8 cellular contexts compared by ENCODE assay signal in the genomic region with DNA sequence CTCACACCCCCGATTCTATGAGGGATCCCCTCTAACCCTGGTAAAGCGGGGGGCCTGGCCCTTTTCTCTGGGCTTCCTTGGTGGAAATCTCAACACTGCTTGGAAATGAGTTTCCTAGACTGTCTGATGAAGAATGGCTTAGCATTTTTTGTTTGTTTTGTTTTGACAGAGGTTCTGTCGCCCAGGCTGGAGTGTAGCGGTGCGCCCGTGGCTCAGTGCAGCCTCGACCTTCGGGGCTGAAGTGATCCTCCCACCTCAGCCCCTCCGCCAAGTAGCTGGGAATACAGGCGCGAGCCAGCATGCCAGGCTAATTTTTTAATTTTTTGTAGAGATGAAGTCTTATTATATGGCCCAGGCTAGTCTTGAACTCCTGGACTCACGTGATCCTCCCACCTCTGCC. TPM values are rescaled to one million over a fixed set of nuclear protein-coding genes. Genes with fewer than 3 reads are reported as not detected.
A peak's percentile ranks its signal among the peaks of the same experiment; 100 is the strongest.
DNase-seq lines count a peak whose midpoint lies in the region; ATAC-seq, FAIRE-seq and TF ChIP-seq lines count a peak whose summit lies in the region.

No MANE protein-coding gene starts in this region.

- intact Hi-C loops in dendritic cell treated with granulocyte-macrophage colony-stimulating factor and Interleukin-4, amounts not matched to agents 40 ng/mL and 50 ng/mL, for 4 days (cut with micrococcal nuclease), result no loop called here
- intact Hi-C loops in naive thymus-derived CD4-positive, alpha-beta T cell (cut with micrococcal nuclease), result loop anchor here (2.0 to 10.0 kb wide), 3 partner anchors 30 to 268 kb away; partner anchors contain the start of genes ATXN3 (in 1 of the 2) and TC2N (in 1 of the 2)

- no peak for FAIRE-seq in RCC 7860 (lab: Jason Lieb, UNC)

- H3K27me3 ChIP-seq in HUES48 (ENCODE audit: control insufficient read depth, insufficient read depth, low read length), result peaks cover 5% of the 10 kb centered on the region; the same call in 1 of the 2 replicates
- H3K27me3 ChIP-seq in naive thymus-derived CD4-positive, alpha-beta T cell (ENCODE audit: control insufficient read depth in 2 of 2, insufficient read depth in 2 of 2, low read length in 2 of 2), result no peaks in the 10 kb centered on the region

- peaks cover 24% of the 10 kb centered on the region for H3K4me1 ChIP-seq in HUES48 (ENCODE audit: control insufficient read depth, insufficient read depth, low read length)
- peaks cover 33 to 40% of the 10 kb centered on the region in 2 donors for H3K4me1 ChIP-seq in naive thymus-derived CD4-positive, alpha-beta T cell (ENCODE audit: control insufficient read depth in 2 of 2, insufficient read depth in 2 of 2, low read length in 2 of 2)

- no peaks in the 10 kb centered on the region for H3K36me3 Mint-ChIP-seq in dendritic cell treated with granulocyte-macrophage colony-stimulating factor and Interleukin-4, amounts not matched to agents 40 ng/mL and 50 ng/mL, for 4 days (ENCODE audit: low read depth)
- H3K36me3 Mint-ChIP-seq in naive thymus-derived CD4-positive, alpha-beta T cell, result peaks cover 4 to 71% (median 28%) of the 10 kb centered on the region in 5 donors

- no peak for TF ChIP-seq CTCF in 22Rv1 (IDR thresholded peaks at IDR 0.05)

- no peak for ATAC-seq in naive thymus-derived CD4-positive, alpha-beta T cell

- DNase-seq in naive thymus-derived CD4-positive, alpha-beta T cell, result no peak
- DNase-seq in RCC 7860 (ENCODE audit: low spot score) (no peak), NOMO-1 (lab: John Stamatoyannopoulos, UW; ENCODE audit: unreplicated experiment in 2 of 2) (no peak), T1000 (lab: John Stamatoyannopoulos, UW) (no peak), cerebellum (ENCODE audit: low spot score) (no peak)

- H3K4me1 Mint-ChIP-seq in dendritic cell treated with granulocyte-macrophage colony-stimulating factor and Interleukin-4, amounts not matched to agents 40 ng/mL and 50 ng/mL, for 4 days (ENCODE audit: low read depth), result peaks cover 16% of the 10 kb centered on the region
- H3K4me1 Mint-ChIP-seq in naive thymus-derived CD4-positive, alpha-beta T cell, result peaks cover 38 to 93% (median 86%) of the 10 kb centered on the region in 7 donors

- H3K9me3 Mint-ChIP-seq in dendritic cell treated with granulocyte-macrophage colony-stimulating factor and Interleukin-4, amounts not matched to agents 40 ng/mL and 50 ng/mL, for 4 days, result no peaks in the 10 kb centered on the region
- peaks cover 0 to 1% (median 0%) of the 10 kb centered on the region in 11 donors for H3K9me3 Mint-ChIP-seq in naive thymus-derived CD4-positive, alpha-beta T cell

- POLR2A ChIA-PET in naive thymus-derived CD4-positive, alpha-beta T cell (lab: Charles Lee), result interaction anchor here (0.8 to 14.7 kb wide), 7 partner anchors 8 to 81 kb away, joined by 3 to 194 read pairs (median 11); partner anchors contain the start of gene TC2N

- no peaks in the 10 kb centered on the region; the same call in 1 of the 2 replicates for H3K9me3 ChIP-seq in HUES48 (ENCODE audit: control insufficient read depth, insufficient read depth, low read length)
- no peaks in the 10 kb centered on the region for H3K9me3 ChIP-seq in naive thymus-derived CD4-positive, alpha-beta T cell (ENCODE audit: control insufficient read depth in 2 of 3, low read length in 3 of 3)

- peaks cover 53% of the 10 kb centered on the region for H3K27me3 Mint-ChIP-seq in dendritic cell treated with granulocyte-macrophage colony-stimulating factor and Interleukin-4, amounts not matched to agents 40 ng/mL and 50 ng/mL, for 4 days
- peaks cover 0 to 6% (median 0%) of the 10 kb centered on the region in 5 donors for H3K27me3 Mint-ChIP-seq in naive thymus-derived CD4-positive, alpha-beta T cell

- H3K9ac ChIP-seq in HUES48 (ENCODE audit: low read depth, low read length), result peak overlapping the region; percentile 46; the same call in 1 of the 2 replicates

- H3K27ac ChIP-seq in 22Rv1, result peak overlapping the region; percentile 47; the same call in 1 of the 2 replicates
- no peak overlapping the region for H3K27ac ChIP-seq in HUES48 (ENCODE audit: low read depth, low read length)
- H3K27ac ChIP-seq in naive thymus-derived CD4-positive, alpha-beta T cell (ENCODE audit: low read depth, low read length), result peak overlapping the region; percentile 72

- CTCF ChIA-PET in naive thymus-derived CD4-positive, alpha-beta T cell (lab: Charles Lee), result no interaction called here

- no peak overlapping the region for H3K27ac Mint-ChIP-seq in dendritic cell treated with granulocyte-macrophage colony-stimulating factor and Interleukin-4, amounts not matched to agents 40 ng/mL and 50 ng/mL, for 4 days
- H3K27ac Mint-ChIP-seq in naive thymus-derived CD4-positive, alpha-beta T cell, result peak overlapping the region in 8 of 9 donors; percentile 86 to 97 (median 91)

- H3K4me3 ChIP-seq in HUES48 (ENCODE audit: low read depth, low read length), result peak overlapping the region; percentile 76
- H3K4me3 ChIP-seq in naive thymus-derived CD4-positive, alpha-beta T cell (ENCODE audit: low read length), result peak overlapping the region; percentile 61

- peak overlapping the region; percentile 77 for H3K4me3 Mint-ChIP-seq in dendritic cell treated with granulocyte-macrophage colony-stimulating factor and Interleukin-4, amounts not matched to agents 40 ng/mL and 50 ng/mL, for 4 days
- H3K4me3 Mint-ChIP-seq in naive thymus-derived CD4-positive, alpha-beta T cell, result peak overlapping the region; percentile 71 to 96 (median 90)

- no peaks in the 10 kb centered on the region for H3K36me3 ChIP-seq in HUES48 (ENCODE audit: control insufficient read depth, insufficient read depth, low read length)
- H3K36me3 ChIP-seq in naive thymus-derived CD4-positive, alpha-beta T cell (ENCODE audit: control insufficient read depth in 2 of 3, insufficient read depth in 3 of 3, low read length in 3 of 3), result peaks cover 0 to 14% (median 0%) of the 10 kb centered on the region in 3 experiments

RNA-seq across cellular contexts. Expression of gene TC2N, which starts 30.3 kb away (rescaled TPM):
- 100 to 1,000 TPM; 158 to 301 (median 246) TPM for total RNA-seq in naive thymus-derived CD4-positive, alpha-beta T cell
- 100 to 1,000 TPM; 167 to 193 TPM for polyA plus RNA-seq in naive thymus-derived CD4-positive, alpha-beta T cell
- 12.3 TPM for total RNA-seq in cerebellum

Comparison
In these comparisons a context has a peak if more than half of its experiments do, and no peak if none do; other contexts are left out.
1. RNA of gene TC2N, which starts 30.3 kb away (total RNA-seq): 158 to 301 TPM in naive thymus-derived CD4-positive, alpha-beta T cell; 12.3 TPM in cerebellum (single experiment); every median in the first group is over 10 times any median in the second.